ENCODE assay signal across 8 cellular contexts in the genomic region with DNA sequence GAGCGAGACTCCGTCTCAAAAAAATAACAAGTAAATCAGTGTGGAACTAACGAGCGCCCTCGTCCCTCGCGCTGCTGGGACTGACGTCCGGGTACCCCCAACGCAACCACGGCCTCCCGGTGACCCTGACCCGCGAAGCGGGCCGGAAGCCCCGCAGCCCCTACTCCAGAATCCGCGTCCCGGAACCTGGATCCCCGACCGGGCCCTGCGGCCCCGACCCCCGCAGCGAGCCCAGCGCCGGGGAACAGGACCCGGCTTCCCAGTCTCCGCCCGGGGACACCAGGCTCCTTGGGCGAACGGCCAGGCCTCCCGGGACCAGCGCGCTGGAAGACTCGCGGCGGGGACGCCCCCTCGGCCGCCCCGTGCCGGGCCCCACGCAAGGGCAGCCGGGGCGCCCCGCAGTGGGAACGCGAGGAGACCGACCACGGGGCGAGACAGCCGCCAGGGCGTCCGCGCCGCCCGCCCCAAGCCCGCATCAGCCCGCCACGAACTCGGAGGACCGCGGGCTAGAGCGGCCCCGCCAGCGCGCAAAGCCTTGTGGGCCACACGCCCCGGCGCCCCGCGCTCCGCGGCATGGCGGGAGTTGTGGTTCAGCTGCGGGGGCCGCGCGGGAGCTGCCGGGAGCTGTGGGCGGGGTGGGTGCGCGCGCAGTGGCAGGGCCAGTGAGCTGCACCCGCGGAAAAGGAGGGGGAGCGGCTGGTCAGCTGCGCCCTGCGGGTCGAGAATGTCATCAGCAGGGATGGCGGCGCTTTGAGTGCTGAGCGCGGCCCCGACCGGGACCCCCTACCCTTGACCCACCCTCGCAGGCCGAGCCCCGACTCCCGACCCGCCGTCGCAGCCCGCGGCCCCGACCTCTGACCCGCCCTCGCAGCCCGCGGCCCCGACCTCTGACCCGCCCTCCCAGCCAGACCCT. TPM values are rescaled to one million over a fixed set of nuclear protein-coding genes. Genes with fewer than 3 reads are reported as not detected.
A peak's percentile ranks its signal among the peaks of the same experiment; 100 is the strongest.
DNase-seq lines count a peak whose midpoint lies in the region; ATAC-seq, FAIRE-seq and TF ChIP-seq lines count a peak whose summit lies in the region.

No MANE protein-coding gene starts in this region.

- no peaks in the 10 kb centered on the region for H3K27me3 ChIP-seq in right atrium auricular region

- TF ChIP-seq CTCF in GM12864 (IDR thresholded peaks at IDR 0.05; ENCODE audit: low read depth, low read length, missing control alignments), result no peak
- TF ChIP-seq CTCF in right atrium auricular region (IDR thresholded peaks at IDR 0.05), result no peak

- ATAC-seq in HG02840 (IDR thresholded peaks at IDR 0.05; ENCODE audit: low FRiP score, unreplicated experiment), result peak; percentile 83

- DNase-seq in GM12864 (ENCODE audit: low read depth), result peak; percentile 67
- DNase-seq in NCI-H146 treated with DMSO at 0.1 percent for 48 hours (lab: John Stamatoyannopoulos, UW; ENCODE audit: unreplicated experiment), result peak; percentile 62
- peak; percentile 75 to 93 (median 87) for DNase-seq in T-helper 1 cell
- peak; percentile 68 for DNase-seq in amniotic stem cell (lab: John Stamatoyannopoulos, UW)
- peak; percentile 92 for DNase-seq in right atrium auricular region (ENCODE audit: low spot score)
- DNase-seq in pulmonary artery endothelial cell (ENCODE audit: low read depth, low spot score), result peak; percentile 83
- peak; percentile 92 for DNase-seq in urothelium cell line (ENCODE audit: low spot score)

- peak overlapping the region; percentile 86 to 94 for H3K27ac ChIP-seq in right atrium auricular region

- peak; percentile 17 for FAIRE-seq in urothelium cell line (lab: Jason Lieb, UNC)

- H3K9me3 ChIP-seq in right atrium auricular region, result no peaks in the 10 kb centered on the region

- H3K4me3 ChIP-seq in GM12864 (ENCODE audit: low read depth, low read length) (peak overlapping the region; percentile 93), right atrium auricular region (peak overlapping the region; percentile 70 to 94)

- no peaks in the 10 kb centered on the region for H3K36me3 ChIP-seq in right atrium auricular region

- peaks cover 0 to 8% of the 10 kb centered on the region in 2 donors for H3K4me1 ChIP-seq in right atrium auricular region

RNA-seq across cellular contexts. Expression of a gene that starts 7.5 kb away (rescaled TPM):
- total RNA-seq in right atrium auricular region, result not detected
- total RNA-seq in pulmonary artery endothelial cell, result 0.07 TPM in 2 replicates

RNA-seq across cellular contexts. Expression of a gene that starts 18.5 kb away (rescaled TPM):
- total RNA-seq in right atrium auricular region, result 10 to 100 TPM; 30.3 to 33.2 TPM
- total RNA-seq in pulmonary artery endothelial cell, result 24.2 and 39.6 TPM in 2 replicates

RNA-seq across cellular contexts. Expression of a gene that starts 27.9 kb away (rescaled TPM):
- total RNA-seq in right atrium auricular region, result 10 to 100 TPM in 1 of 2 donors, 1 to 10 TPM in 1; 9.6 to 26.8 TPM
- 3.5 and 4.7 TPM in 2 replicates for total RNA-seq in pulmonary artery endothelial cell

RNA-seq across cellular contexts. Expression of a gene that starts 42.8 kb away (rescaled TPM):
- total RNA-seq in right atrium auricular region, result 10 to 100 TPM; 55.8 to 75.0 TPM
- total RNA-seq in pulmonary artery endothelial cell, result 97.0 and 108 TPM in 2 replicates

RNA-seq across cellular contexts. Expression of a gene that starts 55.1 kb away (rescaled TPM):
- total RNA-seq in right atrium auricular region (under 1 TPM in 1 of 2 donors, not detected in 1; 0.79 TPM), pulmonary artery endothelial cell (not detected in 2 replicates)

Comparison
In these comparisons a context has a peak if more than half of its experiments do, and no peak if none do; other contexts are left out.
1. Peak in every context shown above with its lines: DNase-seq, ATAC-seq, H3K4me3 ChIP-seq and H3K27ac ChIP-seq.